ENCODE assay signal across 8 cellular contexts in genomic region chr6:37160922-37161778, GRCh38. TPM values are rescaled to one million over a fixed set of nuclear protein-coding genes. Genes with fewer than 3 reads are reported as not detected.
A peak's percentile ranks its signal among the peaks of the same experiment; 100 is the strongest.
DNase-seq lines count a peak whose midpoint lies in the region; ATAC-seq and TF ChIP-seq lines count a peak whose summit lies in the region.

No MANE protein-coding gene starts in this region.

- no peak for TF ChIP-seq POLR2A in heart left ventricle (IDR thresholded peaks at IDR 0.05)

- H3K4me3 ChIP-seq in heart left ventricle = no peak overlapping the region
- no peak overlapping the region for H3K4me3 ChIP-seq in upper lobe of right lung

- H3K36me3 ChIP-seq in heart left ventricle (no peaks in the 10 kb centered on the region), upper lobe of right lung (no peaks in the 10 kb centered on the region)

- TF ChIP-seq CTCF in heart left ventricle (IDR thresholded peaks at IDR 0.05) (no peak), upper lobe of right lung (IDR thresholded peaks at IDR 0.05) (no peak)

- ATAC-seq in heart left ventricle = peak in 3 of 4 donors; percentile 24 to 79 (median 36)
- ATAC-seq in Right ventricle myocardium inferior = no peak
- peak; percentile 55 for ATAC-seq in upper lobe of right lung
- no peak for ATAC-seq in HG02981 (IDR thresholded peaks at IDR 0.05; ENCODE audit: unreplicated experiment)

- H3K4me1 ChIP-seq in heart left ventricle = peaks cover 0 to 20% (median 0%) of the 10 kb centered on the region in 12 donors
- H3K4me1 ChIP-seq in upper lobe of right lung = peaks cover 5% of the 10 kb centered on the region

- peak overlapping the region in 4 of 12 donors; percentile 26 to 81 (median 34) for H3K27ac ChIP-seq in heart left ventricle
- no peak overlapping the region for H3K27ac ChIP-seq in upper lobe of right lung

- WGBS in heart left ventricle, 4 donors = 85 to 91% (median 87%) methylated on average over 8 of the region's 8 CpGs

- H3K9me3 ChIP-seq in heart left ventricle = no peaks in the 10 kb centered on the region
- no peaks in the 10 kb centered on the region for H3K9me3 ChIP-seq in upper lobe of right lung

- no peaks in the 10 kb centered on the region for H3K27me3 ChIP-seq in heart left ventricle
- no peaks in the 10 kb centered on the region for H3K27me3 ChIP-seq in upper lobe of right lung

- intact Hi-C loops in heart left ventricle (cut with DNase I) (loop anchor here in 2 of 10 donors (10.0 kb wide), 1 partner anchor 56 kb away; no protein-coding TSS in a partner anchor), Right ventricle myocardium inferior (cut with DNase I) (no loop called here), upper lobe of right lung (cut with DNase I) (no loop called here)

- DNase-seq in heart left ventricle (no peak), Right ventricle myocardium inferior (ENCODE audit: missing footprints) (no peak), NCI-H526 (lab: John Stamatoyannopoulos, UW) (peak; percentile 5 to 29), fibroblast of peridontal ligament (ENCODE audit: extremely low read depth) (peak; percentile 72), upper lobe of right lung (no peak), cerebellar cortex (ENCODE audit: low spot score) (no peak), NCI-H2171 (lab: John Stamatoyannopoulos, UW) (no peak)

RNA-seq across cellular contexts. Expression of gene PIM1, which starts 8.8 kb away (rescaled TPM):
- total RNA-seq in heart left ventricle (10 to 100 TPM in 6 of 9 donors, 1 to 10 TPM in 3; 7.0 to 81.8 (median 16.0) TPM), Right ventricle myocardium inferior (27.8 TPM), upper lobe of right lung (55.3 TPM)
- 10 to 100 TPM in 1 of 2 donors, 1 to 10 TPM in 1; 8.2 to 23.1 TPM for polyA plus RNA-seq in heart left ventricle

Comparison
In these comparisons a context has a peak if more than half of its experiments do, and no peak if none do; other contexts are left out.
1. ATAC-seq: peak in heart left ventricle (3 of 4) and upper lobe of right lung (single experiment); none in Right ventricle myocardium inferior (single experiment) and HG02981 (single experiment).
2. DNase-seq: peak in NCI-H526 (2 of 2) and fibroblast of peridontal ligament (single experiment); none in heart left ventricle (0 of 5), Right ventricle myocardium inferior (single experiment), upper lobe of right lung (single experiment), cerebellar cortex (single experiment) and NCI-H2171 (single experiment).